Comparison of ENCODE assay signal across 19 cellular contexts in genomic region chr17:72788950-72789585, GRCh38.
DNase-seq lines count a peak whose midpoint lies in the region; ATAC-seq and TF ChIP-seq lines count a peak whose summit lies in the region.
"Had no signal": no experiment of that assay in that cellular context is flagged by ENCODE, and none has a peak within 500 bp of the region (broad histone marks: within the 10 kb centered on the region; RNA-seq: fewer than 3 reads in every experiment).

No MANE protein-coding gene starts in this region.

- H3K4me3 ChIP-seq in MG63 = no peak overlapping the region
- no peak overlapping the region for H3K4me3 ChIP-seq in astrocyte of the spinal cord (ENCODE audit: low read depth, low read length)
- H3K4me3 ChIP-seq: GM12878, skin epidermis, upper lobe of left lung had no signal

- peak; percentile 44 for DNase-seq in Daoy (ENCODE audit: low read depth)
- DNase-seq in MG63 = peak; percentile 17
- peak; percentile 14 for DNase-seq in astrocyte of the spinal cord (ENCODE audit: low read depth, low spot score)
- DNase-seq in kidney tubule cell (ENCODE audit: low spot score) = peak; percentile 41
- DNase-seq in DMS79 treated with DMSO at 0.1 percent for 48 hours (lab: John Stamatoyannopoulos, UW) = no peak
- no peak for DNase-seq in activated gamma-delta T cell (lab: John Stamatoyannopoulos, UW)
- no peak for DNase-seq in GDM1 (lab: John Stamatoyannopoulos, UW)
- DNase-seq: activated B cell treated with CpG ODN at 0.5 μM for 24 hours; activated CD8-positive, alpha-beta memory T cell treated with anti-CD3 and anti-CD28 coated beads, Interleukin-2, amount 10 ng/mL, durations not matched to agents 7 days and 5 days; activated naive CD4-positive, alpha-beta T cell treated with anti-CD3 and anti-CD28 coated beads, Interleukin-2, amount 50 U/mL, for 16 hours; BE2C; hippocampal formation; left colon; upper lobe of left lung had no signal

- no peak for ATAC-seq in HG02623 (IDR thresholded peaks at IDR 0.05; ENCODE audit: unreplicated experiment)
- ATAC-seq: activated CD8-positive, alpha-beta memory T cell treated with anti-CD3 and anti-CD28 coated beads, Interleukin-2, amount 10 ng/mL, durations not matched to agents 7 days and 5 days; GM12878; left colon; Right ventricle myocardium inferior; stimulated activated memory B cell treated with anti-CD40 and anti-IgM and Interleukin-4, amounts not matched to agents 10 μg/mL and 1 μg/mL and 100 μg/mL, for 72 hours had no signal

- no peaks in the 10 kb centered on the region for H3K9me3 ChIP-seq in MG63

- no peaks in the 10 kb centered on the region for H3K36me3 ChIP-seq in MG63
- H3K36me3 ChIP-seq: BE2C, upper lobe of left lung had no signal

- TF ChIP-seq CTCF in astrocyte of the spinal cord (IDR thresholded peaks at IDR 0.05; ENCODE audit: low read depth, low read length) = no peak

- no peaks in the 10 kb centered on the region for H3K27me3 ChIP-seq in MG63
- H3K27me3 ChIP-seq: BE2C, upper lobe of left lung had no signal

- in situ Hi-C loops in astrocyte of the spinal cord (cut with HindIII; ENCODE audit: low sequenced_read_pairs) = no loop called here

Comparison
In these comparisons a context has a peak if more than half of its experiments do, and no peak if none do; other contexts are left out.
1. DNase-seq: peak in Daoy (single experiment), MG63 (single experiment), astrocyte of the spinal cord (single experiment) and kidney tubule cell (single experiment); none in DMS79 treated with DMSO at 0.1 percent for 48 hours (single experiment), activated gamma-delta T cell (single experiment) and GDM1 (single experiment).